ENCODE assay signal across 9 cellular contexts in genomic region chr12:50924131-50924438, GRCh38. TPM values are rescaled to one million over a fixed set of nuclear protein-coding genes. Genes with fewer than 3 reads are reported as not detected.
DNase-seq lines count a peak whose midpoint lies in the region; ATAC-seq, FAIRE-seq and TF ChIP-seq lines count a peak whose summit lies in the region.
"Had no signal": no experiment of that assay in that cellular context is flagged by ENCODE, and none has a peak within 500 bp of the region (broad histone marks: within the 10 kb centered on the region; RNA-seq: fewer than 3 reads in every experiment).

No MANE protein-coding gene starts in this region.

- no peaks in the 10 kb centered on the region for H4K20me1 ChIP-seq in fibroblast of lung (ENCODE audit: control insufficient read depth, extremely low read depth, insufficient read depth, low read length)

- no peak for TF ChIP-seq POLR2A in GM12892 (IDR thresholded peaks at IDR 0.05; ENCODE audit: low read depth, low read length)

- TF ChIP-seq CTCF in fibroblast of lung (conservative IDR thresholded peaks at IDR 0.05 in 1 of 2, IDR thresholded peaks at IDR 0.05 in 1 of 2; ENCODE audit: low read depth in 1 of 2, low read length in 2 of 2), result no peak

- peak overlapping the region; percentile 18 for H3K27ac ChIP-seq in fibroblast of lung (ENCODE audit: insufficient read depth, low read length)
- H3K27ac ChIP-seq in rectal smooth muscle tissue (ENCODE audit: low read depth, low read length), result peak overlapping the region; percentile 90

- H3K9ac ChIP-seq in NT2/D1 (ENCODE audit: insufficient read length, low read depth) (peak overlapping the region; percentile 44), fibroblast of lung (ENCODE audit: insufficient read depth, low read length) (no peak overlapping the region), rectal smooth muscle tissue (ENCODE audit: low read length) (no peak overlapping the region)

- H2AFZ ChIP-seq in fibroblast of lung (ENCODE audit: low read length), result peak overlapping the region; percentile 41

- H3K4me1 ChIP-seq in NT2/D1 (ENCODE audit: insufficient read depth, insufficient read length), result peaks cover 2% of the 10 kb centered on the region
- H3K4me1 ChIP-seq in fibroblast of lung (ENCODE audit: control insufficient read depth, extremely low read depth, insufficient read depth, low read length), result peaks cover 4% of the 10 kb centered on the region
- H3K4me1 ChIP-seq in rectal smooth muscle tissue (ENCODE audit: control insufficient read depth, insufficient read depth, low read length), result peaks cover 24% of the 10 kb centered on the region

- DNase-seq in GM12892 (ENCODE audit: insufficient read length), result no peak
- no peak for DNase-seq in NT2/D1 (ENCODE audit: low read depth, low spot score)
- no peak for DNase-seq in fibroblast of lung (ENCODE audit: low read depth in 2 of 2)
- no peak for DNase-seq in NCI-H2196 treated with DMSO at 0.1 percent for 48 hours (lab: John Stamatoyannopoulos, UW; ENCODE audit: unreplicated experiment)
- no peak for DNase-seq in epidermal melanocyte (ENCODE audit: insufficient read length, low spot score)
- no peak for DNase-seq in GM03348 (ENCODE audit: low spot score)

- H3K4me3 ChIP-seq in NT2/D1 (ENCODE audit: insufficient read length, low read depth), result no peak overlapping the region
- peak overlapping the region; percentile 2 to 92 (median 52) for H3K4me3 ChIP-seq in fibroblast of lung (replicated peaks in 1 of 4; ENCODE audit: control extremely low read depth in 1 of 4, insufficient read depth in 1 of 4, low read depth in 3 of 4, low read length in 4 of 4)
- H3K4me3 ChIP-seq in rectal smooth muscle tissue (ENCODE audit: low read length), result peak overlapping the region; percentile 96

- H3K4me2 ChIP-seq in fibroblast of lung (ENCODE audit: extremely low read depth, insufficient read depth, low read length), result peak overlapping the region; percentile 59

- peak; percentile 79 for FAIRE-seq in GM12892 (lab: Jason Lieb, UNC)

- no peak for ATAC-seq in HG03108 (IDR thresholded peaks at IDR 0.05; ENCODE audit: unreplicated experiment)

- no peaks in the 10 kb centered on the region for H3K27me3 ChIP-seq in NT2/D1 (ENCODE audit: insufficient read depth, insufficient read length)
- no peaks in the 10 kb centered on the region for H3K27me3 ChIP-seq in fibroblast of lung (ENCODE audit: control insufficient read depth, insufficient read depth, low read length)
- no peaks in the 10 kb centered on the region for H3K27me3 ChIP-seq in rectal smooth muscle tissue (ENCODE audit: control insufficient read depth, insufficient read depth, low read length)

- no peaks in the 10 kb centered on the region for H3K36me3 ChIP-seq in NT2/D1 (ENCODE audit: insufficient read depth, insufficient read length, low read length)
- no peaks in the 10 kb centered on the region for H3K36me3 ChIP-seq in fibroblast of lung (ENCODE audit: control insufficient read depth, insufficient read depth, low read length)
- H3K36me3 ChIP-seq in rectal smooth muscle tissue (ENCODE audit: control insufficient read depth, insufficient read depth, low read length), result no peaks in the 10 kb centered on the region

- peaks cover 3% of the 10 kb centered on the region for H3K79me2 ChIP-seq in fibroblast of lung (ENCODE audit: control insufficient read depth, insufficient read depth, low read length)

- peaks cover 8% of the 10 kb centered on the region; the same call in 1 of the 2 replicates for H3K9me3 ChIP-seq in NT2/D1 (ENCODE audit: insufficient read depth, low read length)
- H3K9me3 ChIP-seq in fibroblast of lung (ENCODE audit: control insufficient read depth, insufficient read depth, low read depth, low read length), result no peaks in the 10 kb centered on the region

RNA-seq across cellular contexts. Expression of gene HIGD1C, which starts 28.3 kb away (rescaled TPM):
- polyA plus RNA-seq in GM12892 (2012; ENCODE audit: missing spikeins), result not detected
- not detected in 2 replicates for total RNA-seq in fibroblast of lung
- not detected in 2 replicates for polyA plus RNA-seq in fibroblast of lung
- polyA plus RNA-seq in fibroblast of lung (2012), result not detected in 2 replicates
- not detected in 2 replicates for polyA minus RNA-seq in fibroblast of lung (ENCODE audit: low replicate concordance)
- total RNA-seq: NCI-H460 had no signal
